In the genomic region with DNA sequence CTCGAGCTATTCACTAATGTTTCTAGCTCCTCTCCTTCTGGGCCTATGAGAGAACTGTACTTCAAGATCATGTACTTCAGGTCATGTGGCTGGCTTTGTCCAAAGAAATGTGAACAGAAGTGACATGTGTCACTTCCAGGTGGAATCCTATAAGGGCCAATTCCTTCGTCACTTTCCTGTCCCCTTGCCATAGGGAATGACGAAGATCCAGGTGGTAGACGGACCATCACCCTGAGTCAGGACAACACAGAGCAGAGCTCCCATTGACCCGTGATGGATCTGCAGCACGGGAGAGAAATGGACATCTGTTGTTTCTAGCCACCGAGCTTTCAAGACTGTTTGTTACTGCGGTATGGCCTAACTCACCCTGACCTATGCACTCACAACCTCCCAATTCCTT, we compare ENCODE assay signal across 1 cellular context.
TF ChIP-seq lines count a peak whose summit lies in the region.

No MANE protein-coding gene starts in this region.

TF ChIP-seq in GM23338, 12 proteins besides CTCF, POLR2A, EP300 and RAD21 (continued from another document):
- no peak for TF ChIP-seq REST (IDR thresholded peaks at IDR 0.05; ENCODE audit: unreplicated experiment)
- TF ChIP-seq ZNF331 (CRISPR knock-in tag; IDR thresholded peaks at IDR 0.05; ENCODE audit: low read depth): no peak
- TF ChIP-seq JUNB (IDR thresholded peaks at IDR 0.05; ENCODE audit: unreplicated experiment): no peak
- TF ChIP-seq, protein P1, sequence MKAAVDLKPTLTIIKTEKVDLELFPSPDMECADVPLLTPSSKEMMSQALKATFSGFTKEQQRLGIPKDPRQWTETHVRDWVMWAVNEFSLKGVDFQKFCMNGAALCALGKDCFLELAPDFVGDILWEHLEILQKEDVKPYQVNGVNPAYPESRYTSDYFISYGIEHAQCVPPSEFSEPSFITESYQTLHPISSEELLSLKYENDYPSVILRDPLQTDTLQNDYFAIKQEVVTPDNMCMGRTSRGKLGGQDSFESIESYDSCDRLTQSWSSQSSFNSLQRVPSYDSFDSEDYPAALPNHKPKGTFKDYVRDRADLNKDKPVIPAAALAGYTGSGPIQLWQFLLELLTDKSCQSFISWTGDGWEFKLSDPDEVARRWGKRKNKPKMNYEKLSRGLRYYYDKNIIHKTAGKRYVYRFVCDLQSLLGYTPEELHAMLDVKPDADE (IDR thresholded peaks at IDR 0.05): no peak
- no peak for TF ChIP-seq CREB1 (CRISPR knock-in tag; IDR thresholded peaks at IDR 0.05; ENCODE audit: low read depth)
- TF ChIP-seq STAT1 (IDR thresholded peaks at IDR 0.05; ENCODE audit: unreplicated experiment): no peak
- no peak for TF ChIP-seq EZH2phosphoT487 (IDR thresholded peaks at IDR 0.05; ENCODE audit: unreplicated experiment)
- TF ChIP-seq, protein P2, sequence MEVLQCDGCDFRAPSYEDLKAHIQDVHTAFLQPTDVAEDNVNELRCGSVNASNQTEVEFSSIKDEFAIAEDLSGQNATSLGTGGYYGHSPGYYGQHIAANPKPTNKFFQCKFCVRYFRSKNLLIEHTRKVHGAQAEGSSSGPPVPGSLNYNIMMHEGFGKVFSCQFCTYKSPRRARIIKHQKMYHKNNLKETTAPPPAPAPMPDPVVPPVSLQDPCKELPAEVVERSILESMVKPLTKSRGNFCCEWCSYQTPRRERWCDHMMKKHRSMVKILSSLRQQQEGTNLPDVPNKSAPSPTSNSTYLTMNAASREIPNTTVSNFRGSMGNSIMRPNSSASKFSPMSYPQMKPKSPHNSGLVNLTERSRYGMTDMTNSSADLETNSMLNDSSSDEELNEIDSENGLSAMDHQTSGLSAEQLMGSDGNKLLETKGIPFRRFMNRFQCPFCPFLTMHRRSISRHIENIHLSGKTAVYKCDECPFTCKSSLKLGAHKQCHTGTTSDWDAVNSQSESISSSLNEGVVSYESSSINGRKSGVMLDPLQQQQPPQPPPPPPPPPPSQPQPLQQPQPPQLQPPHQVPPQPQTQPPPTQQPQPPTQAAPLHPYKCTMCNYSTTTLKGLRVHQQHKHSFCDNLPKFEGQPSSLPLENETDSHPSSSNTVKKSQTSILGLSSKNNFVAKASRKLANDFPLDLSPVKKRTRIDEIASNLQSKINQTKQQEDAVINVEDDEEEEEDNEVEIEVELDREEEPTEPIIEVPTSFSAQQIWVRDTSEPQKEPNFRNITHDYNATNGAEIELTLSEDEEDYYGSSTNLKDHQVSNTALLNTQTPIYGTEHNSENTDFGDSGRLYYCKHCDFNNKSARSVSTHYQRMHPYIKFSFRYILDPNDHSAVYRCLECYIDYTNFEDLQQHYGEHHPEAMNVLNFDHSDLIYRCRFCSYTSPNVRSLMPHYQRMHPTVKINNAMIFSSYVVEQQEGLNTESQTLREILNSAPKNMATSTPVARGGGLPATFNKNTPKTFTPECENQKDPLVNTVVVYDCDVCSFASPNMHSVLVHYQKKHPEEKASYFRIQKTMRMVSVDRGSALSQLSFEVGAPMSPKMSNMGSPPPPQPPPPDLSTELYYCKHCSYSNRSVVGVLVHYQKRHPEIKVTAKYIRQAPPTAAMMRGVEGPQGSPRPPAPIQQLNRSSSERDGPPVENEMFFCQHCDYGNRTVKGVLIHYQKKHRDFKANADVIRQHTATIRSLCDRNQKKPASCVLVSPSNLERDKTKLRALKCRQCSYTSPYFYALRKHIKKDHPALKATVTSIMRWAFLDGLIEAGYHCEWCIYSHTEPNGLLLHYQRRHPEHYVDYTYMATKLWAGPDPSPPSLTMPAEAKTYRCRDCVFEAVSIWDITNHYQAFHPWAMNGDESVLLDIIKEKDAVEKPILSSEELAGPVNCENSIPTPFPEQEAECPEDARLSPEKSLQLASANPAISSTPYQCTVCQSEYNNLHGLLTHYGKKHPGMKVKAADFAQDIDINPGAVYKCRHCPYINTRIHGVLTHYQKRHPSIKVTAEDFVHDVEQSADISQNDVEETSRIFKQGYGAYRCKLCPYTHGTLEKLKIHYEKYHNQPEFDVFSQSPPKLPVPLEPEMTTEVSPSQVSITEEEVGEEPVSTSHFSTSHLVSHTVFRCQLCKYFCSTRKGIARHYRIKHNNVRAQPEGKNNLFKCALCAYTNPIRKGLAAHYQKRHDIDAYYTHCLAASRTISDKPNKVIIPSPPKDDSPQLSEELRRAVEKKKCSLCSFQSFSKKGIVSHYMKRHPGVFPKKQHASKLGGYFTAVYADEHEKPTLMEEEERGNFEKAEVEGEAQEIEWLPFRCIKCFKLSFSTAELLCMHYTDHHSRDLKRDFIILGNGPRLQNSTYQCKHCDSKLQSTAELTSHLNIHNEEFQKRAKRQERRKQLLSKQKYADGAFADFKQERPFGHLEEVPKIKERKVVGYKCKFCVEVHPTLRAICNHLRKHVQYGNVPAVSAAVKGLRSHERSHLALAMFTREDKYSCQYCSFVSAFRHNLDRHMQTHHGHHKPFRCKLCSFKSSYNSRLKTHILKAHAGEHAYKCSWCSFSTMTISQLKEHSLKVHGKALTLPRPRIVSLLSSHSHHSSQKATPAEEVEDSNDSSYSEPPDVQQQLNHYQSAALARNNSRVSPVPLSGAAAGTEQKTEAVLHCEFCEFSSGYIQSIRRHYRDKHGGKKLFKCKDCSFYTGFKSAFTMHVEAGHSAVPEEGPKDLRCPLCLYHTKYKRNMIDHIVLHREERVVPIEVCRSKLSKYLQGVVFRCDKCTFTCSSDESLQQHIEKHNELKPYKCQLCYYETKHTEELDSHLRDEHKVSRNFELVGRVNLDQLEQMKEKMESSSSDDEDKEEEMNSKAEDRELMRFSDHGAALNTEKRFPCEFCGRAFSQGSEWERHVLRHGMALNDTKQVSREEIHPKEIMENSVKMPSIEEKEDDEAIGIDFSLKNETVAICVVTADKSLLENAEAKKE (CRISPR knock-in tag; IDR thresholded peaks at IDR 0.05): no peak
- no peak for TF ChIP-seq POLR2AphosphoS5 (IDR thresholded peaks at IDR 0.05; ENCODE audit: low read depth)
- no peak for TF ChIP-seq ZNF114 (CRISPR knock-in tag; IDR thresholded peaks at IDR 0.05)
